8 cellular contexts compared by ENCODE assay signal in genomic region chr15:90924375-90924774, GRCh38. TPM values are rescaled to one million over a fixed set of nuclear protein-coding genes. Genes with fewer than 3 reads are reported as not detected.
A peak's percentile ranks its signal among the peaks of the same experiment; 100 is the strongest.
DNase-seq lines count a peak whose midpoint lies in the region; ATAC-seq lines count a peak whose summit lies in the region.
"Had no signal": no experiment of that assay in that cellular context is flagged by ENCODE, and none has a peak within 500 bp of the region (broad histone marks: within the 10 kb centered on the region; RNA-seq: fewer than 3 reads in every experiment).

No MANE protein-coding gene starts in this region.

- no peaks in the 10 kb centered on the region for H3K27me3 ChIP-seq in MG63

- no peaks in the 10 kb centered on the region for H3K9me3 ChIP-seq in MG63

- H3K36me3 ChIP-seq in MG63, result peaks cover 14% of the 10 kb centered on the region

- no peak overlapping the region for H3K4me3 ChIP-seq in MG63

- ATAC-seq in GM18502 (IDR thresholded peaks at IDR 0.05; ENCODE audit: poor library complexity, unreplicated experiment), result peak; percentile 69
- peak; percentile 72 for ATAC-seq in GM21423 (IDR thresholded peaks at IDR 0.05; ENCODE audit: unreplicated experiment)
- ATAC-seq in HG03457 (IDR thresholded peaks at IDR 0.05; ENCODE audit: unreplicated experiment), result peak; percentile 67

- DNase-seq in dedifferentiated amniotic fluid mesenchymal stem cell (ENCODE audit: extremely low spot score), result no peak
- DNase-seq in NCI-H510A (lab: John Stamatoyannopoulos, UW), result no peak
- no peak for DNase-seq in MG63
- DNase-seq: foreskin melanocyte; stimulated activated CD4-positive, alpha-beta T cell treated with anti-CD3 and anti-CD28 coated beads, Interleukin-4, amount 100 ng/mL, for 24 hours had no signal

RNA-seq across cellular contexts. Expression of gene HDDC3, which starts 8.0 kb away (rescaled TPM):
- total RNA-seq in MG63 (2014; rRNA removed; shearing (Covaris generic); ENCODE audit: low replicate concordance), result 32.6 and 51.9 TPM in 2 replicates

RNA-seq across cellular contexts. Expression of gene UNC45A, which starts 10.7 kb away (rescaled TPM):
- 43.1 and 64.2 TPM in 2 replicates for total RNA-seq in MG63 (2014; rRNA removed; shearing (Covaris generic); ENCODE audit: low replicate concordance)

RNA-seq across cellular contexts. Expression of gene MAN2A2, which starts 21.3 kb away (rescaled TPM):
- 9.5 and 45.8 TPM in 2 replicates for total RNA-seq in MG63 (2014; rRNA removed; shearing (Covaris generic); ENCODE audit: low replicate concordance)

RNA-seq across cellular contexts. Expression of gene RCCD1, which starts 30.3 kb away (rescaled TPM):
- 25.7 and 27.5 TPM in 2 replicates for total RNA-seq in MG63 (2014; rRNA removed; shearing (Covaris generic); ENCODE audit: low replicate concordance)

RNA-seq across cellular contexts. Expression of gene FES, which starts 40.1 kb away (rescaled TPM):
- total RNA-seq in MG63 (2014; rRNA removed; shearing (Covaris generic); ENCODE audit: low replicate concordance), result 10.5 and 13.7 TPM in 2 replicates
